19 cellular contexts compared by ENCODE assay signal in the genomic region with DNA sequence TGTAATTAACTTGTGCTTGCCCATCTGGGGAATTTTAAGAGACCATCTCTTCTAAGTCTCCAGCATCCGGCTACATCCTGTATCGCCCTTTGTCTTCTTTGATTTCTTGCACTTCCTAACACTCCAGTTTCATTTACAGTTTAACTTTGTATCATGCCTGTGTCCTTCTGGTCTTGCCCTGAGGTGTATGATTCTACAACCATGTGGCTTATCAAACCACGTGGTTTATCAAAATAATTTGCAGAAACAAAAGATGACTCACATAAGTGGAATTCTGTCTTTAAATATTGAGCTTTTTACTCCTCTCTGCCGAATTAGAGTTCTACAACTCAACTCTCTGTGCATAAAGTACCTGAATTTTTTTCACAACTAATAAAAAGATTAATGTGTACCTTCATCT.
DNase-seq lines count a peak whose midpoint lies in the region; TF ChIP-seq lines count a peak whose summit lies in the region.
"Had no signal": no experiment of that assay in that cellular context is flagged by ENCODE, and none has a peak within 500 bp of the region (broad histone marks: within the 10 kb centered on the region; RNA-seq: fewer than 3 reads in every experiment).

No MANE protein-coding gene starts in this region.

- DNase-seq in H4 (ENCODE audit: low spot score) = peak; percentile 25
- DNase-seq in RPMI7951 (ENCODE audit: low read depth) = peak; percentile 46
- DNase-seq in fibroblast of mammary gland (ENCODE audit: low read depth) = peak; percentile 7
- peak; percentile 64 for DNase-seq in renal cortical epithelial cell (ENCODE audit: low read depth)
- no peak for DNase-seq in HEK293T (ENCODE audit: extremely low spot score)
- DNase-seq in BE2C = no peak
- DNase-seq in stimulated activated naive CD4-positive, alpha-beta T cell (lab: John Stamatoyannopoulos, UW) = no peak
- DNase-seq: activated CD4-positive, alpha-beta T cell treated with anti-CD3 and anti-CD28 coated beads for 48 hours; CD8-positive, alpha-beta memory T cell; dermis blood vessel endothelial cell; mesendoderm; naive thymus-derived CD8-positive, alpha-beta T cell; NCI-H1436; NCI-H524; stimulated activated CD4-positive, alpha-beta T cell treated with anti-CD3 and anti-CD28 coated beads, Interleukin-1b, Interleukin-23, amount 100 ng/mL, for 48 hours; stimulated activated naive B cell treated with anti-CD40 and anti-IgM and Interleukin-4, amounts not matched to agents 10 μg/mL and 1 μg/mL and 100 μg/mL, for 72 hours; SW 1271; tibial artery had no signal

- TF ChIP-seq CTCF in fibroblast of mammary gland (conservative IDR thresholded peaks at IDR 0.05; ENCODE audit: control insufficient read depth, insufficient read depth, low read depth, low read length) (no peak), BE2C (IDR thresholded peaks at IDR 0.05; ENCODE audit: low read depth, low read length) (no peak)

- CTCF ChIA-PET in HEK293T (lab: Yijun Ruan, JAX) = no interaction called here

- POLR2A ChIA-PET in HEK293T (lab: Yijun Ruan, JAX) = no interaction called here

- H3K9me3 ChIP-seq in BE2C = no peaks in the 10 kb centered on the region

- no peaks in the 10 kb centered on the region for H3K36me3 ChIP-seq in BE2C
- H3K36me3 ChIP-seq: gastroesophageal sphincter had no signal

- peaks cover 3% of the 10 kb centered on the region for H3K4me1 ChIP-seq in BE2C
- H3K4me1 ChIP-seq: gastroesophageal sphincter, tibial artery had no signal

- H3K4me3 ChIP-seq in fibroblast of mammary gland (ENCODE audit: control insufficient read depth, low read depth, low read length) (no peak overlapping the region), BE2C (ENCODE audit: low read depth, low read length) (no peak overlapping the region)
- H3K4me3 ChIP-seq: gastroesophageal sphincter, tibial artery had no signal

- no peaks in the 10 kb centered on the region for H3K27me3 ChIP-seq in BE2C
- H3K27me3 ChIP-seq: gastroesophageal sphincter, tibial artery had no signal

TF ChIP-seq in HEK293T, 16 proteins besides CTCF, POLR2A, EP300 and RAD21:
- TF ChIP-seq ARNT (IDR thresholded peaks at IDR 0.05) (no peak), LEF1 (IDR thresholded peaks at IDR 0.05; ENCODE audit: borderline replicate concordance) (no peak), FOXA1 (IDR thresholded peaks at IDR 0.05) (no peak), ZNF384 (IDR thresholded peaks at IDR 0.05) (no peak), L3MBTL2 (conservative IDR thresholded peaks at IDR 0.05) (no peak), FOXM1 (IDR thresholded peaks at IDR 0.05; ENCODE audit: borderline replicate concordance) (no peak), SUZ12 (IDR thresholded peaks at IDR 0.05) (no peak), TARDBP (IDR thresholded peaks at IDR 0.05) (no peak), HDGF (IDR thresholded peaks at IDR 0.05; ENCODE audit: borderline replicate concordance) (no peak), CTBP1 (IDR thresholded peaks at IDR 0.05; ENCODE audit: borderline replicate concordance) (no peak), ELF4 (IDR thresholded peaks at IDR 0.05) (no peak), FOXK2 (IDR thresholded peaks at IDR 0.05) (no peak), SP1 (IDR thresholded peaks at IDR 0.05) (no peak), NFRKB (IDR thresholded peaks at IDR 0.05) (no peak), BHLHE40 (IDR thresholded peaks at IDR 0.05; ENCODE audit: borderline replicate concordance) (no peak)
- TF ChIP-seq, protein P1, sequence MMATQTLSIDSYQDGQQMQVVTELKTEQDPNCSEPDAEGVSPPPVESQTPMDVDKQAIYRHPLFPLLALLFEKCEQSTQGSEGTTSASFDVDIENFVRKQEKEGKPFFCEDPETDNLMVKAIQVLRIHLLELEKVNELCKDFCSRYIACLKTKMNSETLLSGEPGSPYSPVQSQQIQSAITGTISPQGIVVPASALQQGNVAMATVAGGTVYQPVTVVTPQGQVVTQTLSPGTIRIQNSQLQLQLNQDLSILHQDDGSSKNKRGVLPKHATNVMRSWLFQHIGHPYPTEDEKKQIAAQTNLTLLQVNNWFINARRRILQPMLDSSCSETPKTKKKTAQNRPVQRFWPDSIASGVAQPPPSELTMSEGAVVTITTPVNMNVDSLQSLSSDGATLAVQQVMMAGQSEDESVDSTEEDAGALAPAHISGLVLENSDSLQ (IDR thresholded peaks at IDR 0.05) = no peak

Comparison
In these comparisons a context has a peak if more than half of its experiments do, and no peak if none do; other contexts are left out.
1. DNase-seq: peak in H4 (single experiment), RPMI7951 (single experiment), fibroblast of mammary gland (single experiment) and renal cortical epithelial cell (single experiment); none in HEK293T (single experiment), BE2C (single experiment) and stimulated activated naive CD4-positive, alpha-beta T cell (0 of 6).